In genomic region chr1:10280442-10281350, GRCh38 we compare ENCODE assay signal across 15 cellular contexts.
DNase-seq lines count a peak whose midpoint lies in the region; ATAC-seq, FAIRE-seq and TF ChIP-seq lines count a peak whose summit lies in the region.
"Had no signal": no experiment of that assay in that cellular context is flagged by ENCODE, and none has a peak within 500 bp of the region (broad histone marks: within the 10 kb centered on the region; RNA-seq: fewer than 3 reads in every experiment).

No MANE protein-coding gene starts in this region.

- no peaks in the 10 kb centered on the region for H3K27me3 ChIP-seq in HepG2 (ENCODE audit: control insufficient read depth in 1 of 2, insufficient read depth in 2 of 2, low read length in 2 of 2)
- H3K27me3 ChIP-seq: right atrium auricular region, tibial artery had no signal

- H4K20me1 ChIP-seq in HepG2 (ENCODE audit: insufficient read depth, low read length), result no peaks in the 10 kb centered on the region

- no peak for TF ChIP-seq RAD21 in HepG2 (CRISPR knock-in tag; IDR thresholded peaks at IDR 0.05)

- WGBS in HepG2 (ENCODE audit: low lambda C conversion rate), result 100% methylated on average over 3 of the region's 3 CpGs

- ATAC-seq in HepG2 (no peak), HG03159 (IDR thresholded peaks at IDR 0.05; ENCODE audit: unreplicated experiment) (no peak), Right ventricle myocardium superior (ENCODE audit: poor library complexity) (no peak)

- no peak overlapping the region for H3K4me2 ChIP-seq in HepG2 (ENCODE audit: low read depth, low read length)

- H3K4me3 ChIP-seq in AG09309 (ENCODE audit: control insufficient read depth, low read depth, low read length) (no peak overlapping the region), HepG2 (replicated peaks in 1 of 3; ENCODE audit: insufficient read depth in 1 of 3, low read depth in 2 of 3, low read length in 3 of 3) (no peak overlapping the region)
- H3K4me3 ChIP-seq: right atrium auricular region, tibial artery had no signal

- no peak overlapping the region for H2AFZ ChIP-seq in HepG2 (ENCODE audit: low read length)

- TF ChIP-seq EP300 in HepG2 (IDR thresholded peaks at IDR 0.05; ENCODE audit: low read depth in 2 of 2, low read length in 2 of 2) (no peak), HepG2 (CRISPR knock-in tag; IDR thresholded peaks at IDR 0.05; ENCODE audit: borderline replicate concordance) (no peak)

- H3K79me2 ChIP-seq in HepG2 (ENCODE audit: insufficient read depth, low read length), result no peaks in the 10 kb centered on the region

- in situ Hi-C loops in HepG2 (cut with HindIII; ENCODE audit: extremely low pct_ligation_motif_present, low pct_unique_long_range_greater_than_20kb), result no loop called here

- DNase-seq in AG09309 (ENCODE audit: low read depth), result peak; percentile 24
- peak; percentile 62 for DNase-seq in GM03348 (ENCODE audit: low spot score)
- peak; percentile 7 for DNase-seq in amniotic stem cell (lab: John Stamatoyannopoulos, UW)
- DNase-seq in left kidney (ENCODE audit: low read depth, low spot score), result peak; percentile 12
- DNase-seq in HepG2 (ENCODE audit: low spot score), result no peak
- DNase-seq in mesenteric fat pad (ENCODE audit: low spot score), result no peak
- no peak for DNase-seq in Right ventricle myocardium superior
- DNase-seq: activated CD4-positive, CD25-positive, alpha-beta regulatory T cell treated with anti-CD3 and anti-CD28 coated beads, Interleukin-2, amount 50 U/mL, for 72 hours; COR-L47; dermis blood vessel endothelial cell; tibial artery had no signal

- no TSS peak for BruUV-seq in HepG2 (replicated peaks; lab: Mats Ljungman, UMichigan)

- H3K9ac ChIP-seq in HepG2 (ENCODE audit: insufficient read depth, low read depth, low read length), result no peak overlapping the region

- CTCF ChIA-PET in HepG2 (lab: Yijun Ruan, JAX; ENCODE audit: low intra/inter-chr PET ratio, low total read pairs), result no interaction called here

- no peak overlapping the region for H3K27ac ChIP-seq in HepG2 (ENCODE audit: extremely low read length, insufficient read depth, low read length)
- H3K27ac ChIP-seq: HL-60, right atrium auricular region, tibial artery had no signal

- no peak for TF ChIP-seq POLR2A in HepG2 (IDR thresholded peaks at IDR 0.05; ENCODE audit: insufficient read depth in 1 of 2, low read depth in 2 of 2, low read length in 2 of 2)

- TF ChIP-seq CTCF in AG09309 (IDR thresholded peaks at IDR 0.05; ENCODE audit: control insufficient read depth, insufficient read depth, low read depth, low read length, missing control alignments), result no peak
- TF ChIP-seq CTCF in HepG2 (CRISPR knock-in tag; IDR thresholded peaks at IDR 0.05), result no peak

- H3K9me3 ChIP-seq in HepG2 (ENCODE audit: low read length), result no peaks in the 10 kb centered on the region
- H3K9me3 ChIP-seq: right atrium auricular region, tibial artery had no signal

- POLR2A ChIA-PET in HepG2 (lab: Yijun Ruan, JAX), result no interaction called here

- peaks cover 11% of the 10 kb centered on the region for H3K4me1 ChIP-seq in HepG2 (ENCODE audit: insufficient read depth, low read length)

- no peak for FAIRE-seq in HepG2 (lab: Jason Lieb, UNC)
- FAIRE-seq: frontal cortex had no signal

- intact Hi-C loops in HepG2 (cut with micrococcal nuclease; ENCODE audit: unreplicated experiment), result no loop called here
- intact Hi-C loops in Right ventricle myocardium superior (cut with DNase I), result no loop called here

- H3K36me3 ChIP-seq in HepG2 (replicated peaks in 1 of 2; ENCODE audit: control insufficient read depth in 1 of 2, insufficient read depth in 2 of 2, low read length in 2 of 2), result peaks cover 15 to 44% of the 10 kb centered on the region in 2 experiments

TF ChIP-seq in HepG2, 621 proteins besides CTCF, POLR2A, EP300 and RAD21:
- TF ChIP-seq NFIC (IDR thresholded peaks at IDR 0.05; ENCODE audit: low read length), result no peak
- no peak for TF ChIP-seq ZNF121 (CRISPR knock-in tag; IDR thresholded peaks at IDR 0.05)
- TF ChIP-seq NR2F1 (CRISPR knock-in tag; IDR thresholded peaks at IDR 0.05), result no peak
- TF ChIP-seq MAX (IDR thresholded peaks at IDR 0.05), result no peak
- TF ChIP-seq ZMYM2 (CRISPR knock-in tag; IDR thresholded peaks at IDR 0.05), result no peak
- TF ChIP-seq HNRNPK (IDR thresholded peaks at IDR 0.05; ENCODE audit: low read depth, low read length, poor library complexity, severe bottlenecking), result no peak
- TF ChIP-seq MXD4 (CRISPR knock-in tag; IDR thresholded peaks at IDR 0.05), result no peak
- no peak for TF ChIP-seq TIGD3 (CRISPR knock-in tag; IDR thresholded peaks at IDR 0.05; ENCODE audit: borderline replicate concordance)
- TF ChIP-seq, protein P1, sequence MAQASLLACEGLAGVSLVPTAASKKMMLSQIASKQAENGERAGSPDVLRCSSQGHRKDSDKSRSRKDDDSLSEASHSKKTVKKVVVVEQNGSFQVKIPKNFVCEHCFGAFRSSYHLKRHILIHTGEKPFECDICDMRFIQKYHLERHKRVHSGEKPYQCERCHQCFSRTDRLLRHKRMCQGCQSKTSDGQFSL (CRISPR knock-in tag; IDR thresholded peaks at IDR 0.05), result no peak
- no peak for TF ChIP-seq AFF4 (CRISPR knock-in tag; IDR thresholded peaks at IDR 0.05)

Comparison
In these comparisons a context has a peak if more than half of its experiments do, and no peak if none do; other contexts are left out.
1. DNase-seq: peak in AG09309 (single experiment), GM03348 (single experiment), amniotic stem cell (single experiment) and left kidney (single experiment); none in HepG2 (single experiment), mesenteric fat pad (single experiment) and Right ventricle myocardium superior (single experiment).